In the genomic region with DNA sequence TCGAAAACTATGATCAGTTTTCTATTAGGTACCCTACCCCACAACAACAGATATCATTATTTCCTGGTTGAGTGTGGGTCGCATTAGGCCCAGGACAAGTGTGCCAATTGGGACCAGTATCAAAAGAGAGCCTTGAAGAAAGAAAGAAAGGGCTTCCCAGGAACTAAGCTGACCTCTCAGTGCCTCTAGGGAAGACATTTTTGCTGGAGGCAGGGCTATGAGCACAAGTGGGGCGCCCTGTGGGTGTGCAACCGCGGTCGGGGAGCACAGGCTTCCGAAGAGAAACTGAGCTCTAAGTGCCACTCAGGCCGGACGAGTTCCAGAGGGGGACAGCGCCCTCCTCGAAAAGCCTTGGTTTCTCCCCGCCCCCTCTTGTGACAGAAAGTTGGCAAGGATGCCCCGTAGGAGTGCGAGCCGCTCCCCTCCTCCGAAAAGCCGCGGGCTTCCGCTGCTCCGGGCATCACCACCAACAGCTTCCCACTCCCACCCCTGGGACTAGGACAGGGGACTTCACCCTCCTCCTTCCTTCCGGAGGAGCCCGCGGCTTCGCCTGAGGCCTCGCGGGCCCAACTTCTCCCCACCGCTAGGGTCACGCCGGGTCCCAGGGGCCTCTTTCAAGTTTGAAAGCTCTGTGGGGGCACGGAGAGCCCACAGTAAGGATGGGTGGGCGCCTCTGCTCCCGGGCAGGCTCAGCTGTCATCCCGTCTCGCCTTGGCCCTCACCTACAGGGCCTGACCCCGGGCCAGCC, we compare ENCODE assay signal across 7 cellular contexts.
DNase-seq lines count a peak whose midpoint lies in the region; ATAC-seq lines count a peak whose summit lies in the region.

No MANE protein-coding gene starts in this region.

- H3K4me1 Mint-ChIP-seq in stimulated activated naive CD8-positive, alpha-beta T cell treated with anti-CD3 and anti-CD28 coated beads, Interleukin-15, Interleukin-2, amounts not matched to agents 100 ng/mL and 50 ng/mL, for 24 hours (ENCODE audit: low read depth): peaks cover 15% of the 10 kb centered on the region
- H3K4me1 Mint-ChIP-seq in effector memory CD8-positive, alpha-beta T cell (ENCODE audit: low read depth in 2 of 2): peaks cover 13 to 20% of the 10 kb centered on the region in 2 donors

- H3K4me3 ChIP-seq in HAP-1 (peak overlapping the region; percentile 45), adipocyte (ENCODE audit: low read length) (peak overlapping the region; percentile 84)

- H3K9ac ChIP-seq in adipocyte (ENCODE audit: low read length): peak overlapping the region; percentile 79

- no peaks in the 10 kb centered on the region for H3K9me3 ChIP-seq in HAP-1
- no peaks in the 10 kb centered on the region for H3K9me3 ChIP-seq in adipocyte (ENCODE audit: control insufficient read depth, low read length)

- H3K4me1 ChIP-seq in HAP-1 (peaks cover 16% of the 10 kb centered on the region), adipocyte (ENCODE audit: control insufficient read depth, insufficient read depth, low read length) (peaks cover 4% of the 10 kb centered on the region)

- DNase-seq in HAP-1 (ENCODE audit: low spot score in 2 of 2): peak in 1 of 2 experiments; percentile 70
- peak; percentile 75 for DNase-seq in adipocyte (ENCODE audit: low read depth)
- DNase-seq in islet precursor cell: peak; percentile 55
- no peak for DNase-seq in effector memory CD8-positive, alpha-beta T cell

- H3K27me3 ChIP-seq in HAP-1 (ENCODE audit: low read depth): no peaks in the 10 kb centered on the region
- H3K27me3 ChIP-seq in adipocyte (replicated peaks; ENCODE audit: control insufficient read depth, insufficient read depth, low read length): no peaks in the 10 kb centered on the region

- no peak for ATAC-seq in effector memory CD8-positive, alpha-beta T cell (replicated peaks)
- no peak for ATAC-seq in GM21619 (IDR thresholded peaks at IDR 0.05; ENCODE audit: unreplicated experiment)
- no peak for ATAC-seq in HG03439 (IDR thresholded peaks at IDR 0.05; ENCODE audit: unreplicated experiment)

- no peak overlapping the region for H3K27ac Mint-ChIP-seq in stimulated activated naive CD8-positive, alpha-beta T cell treated with anti-CD3 and anti-CD28 coated beads, Interleukin-15, Interleukin-2, amounts not matched to agents 100 ng/mL and 50 ng/mL, for 24 hours
- H3K27ac Mint-ChIP-seq in effector memory CD8-positive, alpha-beta T cell: no peak overlapping the region

- no peaks in the 10 kb centered on the region for H3K9me3 Mint-ChIP-seq in stimulated activated naive CD8-positive, alpha-beta T cell treated with anti-CD3 and anti-CD28 coated beads, Interleukin-15, Interleukin-2, amounts not matched to agents 100 ng/mL and 50 ng/mL, for 24 hours
- H3K9me3 Mint-ChIP-seq in effector memory CD8-positive, alpha-beta T cell: no peaks in the 10 kb centered on the region

- peaks cover 59% of the 10 kb centered on the region for H3K27me3 Mint-ChIP-seq in stimulated activated naive CD8-positive, alpha-beta T cell treated with anti-CD3 and anti-CD28 coated beads, Interleukin-15, Interleukin-2, amounts not matched to agents 100 ng/mL and 50 ng/mL, for 24 hours
- H3K27me3 Mint-ChIP-seq in effector memory CD8-positive, alpha-beta T cell: peaks cover 50 to 54% of the 10 kb centered on the region in 2 donors

- no peaks in the 10 kb centered on the region for H3K36me3 Mint-ChIP-seq in stimulated activated naive CD8-positive, alpha-beta T cell treated with anti-CD3 and anti-CD28 coated beads, Interleukin-15, Interleukin-2, amounts not matched to agents 100 ng/mL and 50 ng/mL, for 24 hours (ENCODE audit: low read depth)
- H3K36me3 Mint-ChIP-seq in effector memory CD8-positive, alpha-beta T cell (ENCODE audit: insufficient read depth): peaks cover 3% of the 10 kb centered on the region

- H3K4me3 Mint-ChIP-seq in stimulated activated naive CD8-positive, alpha-beta T cell treated with anti-CD3 and anti-CD28 coated beads, Interleukin-15, Interleukin-2, amounts not matched to agents 100 ng/mL and 50 ng/mL, for 24 hours: peak overlapping the region; percentile 20
- peak overlapping the region in 1 of 2 donors; percentile 51 for H3K4me3 Mint-ChIP-seq in effector memory CD8-positive, alpha-beta T cell

- in situ Hi-C loops in HAP-1 (cut with MboI; ENCODE audit: low sequenced_read_pairs): no loop called here

- no peaks in the 10 kb centered on the region for H3K36me3 ChIP-seq in HAP-1 (replicated peaks)
- no peaks in the 10 kb centered on the region for H3K36me3 ChIP-seq in adipocyte (ENCODE audit: control insufficient read depth, insufficient read depth, low read length, severe bottlenecking)

Comparison
In these comparisons a context has a peak if more than half of its experiments do, and no peak if none do; other contexts are left out.
1. DNase-seq: peak in adipocyte (single experiment) and islet precursor cell (single experiment); none in effector memory CD8-positive, alpha-beta T cell (0 of 3).